In genomic region chr12:49951411-49952105, GRCh38 we compare ENCODE assay signal across 22 cellular contexts. TPM values are rescaled to one million over a fixed set of nuclear protein-coding genes. Genes with fewer than 3 reads are reported as not detected.
"Had no signal": no experiment of that assay in that cellular context is flagged by ENCODE, and none has a peak within 500 bp of the region (broad histone marks: within the 10 kb centered on the region; RNA-seq: fewer than 3 reads in every experiment).

No MANE protein-coding gene starts in this region.

- DNase-seq: activated CD4-positive, alpha-beta memory T cell treated with anti-CD3 and anti-CD28 coated beads, Interleukin-2, amount 10 ng/mL, durations not matched to agents 7 days and 5 days; activated CD4-positive, alpha-beta T cell treated with anti-CD3 and anti-CD28 coated beads for 48 hours; activated CD4-positive, CD25-positive, alpha-beta regulatory T cell; activated CD8-positive, alpha-beta memory T cell treated with anti-CD3 and anti-CD28 coated beads, Interleukin-2, amount 10 ng/mL, durations not matched to agents 7 days and 5 days; activated naive CD4-positive, alpha-beta T cell treated with anti-CD3 and anti-CD28 coated beads for 36 hours; hypothalamus; islet precursor cell; nephron progenitor cell; stimulated activated CD4-positive, alpha-beta T cell treated with anti-CD3 and anti-CD28 coated beads, Interleukin-15, amount 100 ng/mL, for 24 hours; stimulated activated CD4-positive, alpha-beta T cell treated with anti-CD3 and anti-CD28 coated beads, Interleukin-4, amount 100 ng/mL, for 1 hour; testis had no signal

- H3K4me3 ChIP-seq: ascending aorta, coronary artery, prostate gland, right atrium auricular region, skin epidermis, testis, upper lobe of left lung had no signal

- H3K9me3 ChIP-seq: ascending aorta, prostate gland, right atrium auricular region, testis, upper lobe of left lung had no signal

- H3K27me3 ChIP-seq: ascending aorta, testis had no signal

- ATAC-seq: activated CD8-positive, alpha-beta memory T cell treated with anti-CD3 and anti-CD28 coated beads, Interleukin-2, amount 10 ng/mL, durations not matched to agents 7 days and 5 days had no signal

- FAIRE-seq: frontal cortex had no signal

- H3K36me3 ChIP-seq: ascending aorta, prostate gland, right atrium auricular region, upper lobe of left lung had no signal

- H3K27ac ChIP-seq: ascending aorta, coronary artery, prostate gland, right atrium auricular region, skin epidermis, testis, upper lobe of left lung had no signal

- H3K4me1 ChIP-seq: ascending aorta, prostate gland had no signal

RNA-seq across cellular contexts. Expression of gene AQP2, which starts 1.0 kb away (rescaled TPM):
- total RNA-seq: activated CD4-positive, alpha-beta memory T cell treated with anti-CD3 and anti-CD28 coated beads, Interleukin-2, amount 10 ng/mL, durations not matched to agents 7 days and 5 days; activated CD8-positive, alpha-beta memory T cell treated with anti-CD3 and anti-CD28 coated beads, Interleukin-2, amount 10 ng/mL, durations not matched to agents 7 days and 5 days; activated naive CD4-positive, alpha-beta T cell treated with anti-CD3 and anti-CD28 coated beads for 36 hours; ascending aorta; frontal cortex; lung microvascular endothelial cell; myocyte; omental fat pad had no signal
- polyA plus RNA-seq: esophagus had no signal

RNA-seq across cellular contexts. Expression of gene AQP5, which starts 10.1 kb away (rescaled TPM):
- total RNA-seq: activated CD4-positive, alpha-beta memory T cell treated with anti-CD3 and anti-CD28 coated beads, Interleukin-2, amount 10 ng/mL, durations not matched to agents 7 days and 5 days; activated CD8-positive, alpha-beta memory T cell treated with anti-CD3 and anti-CD28 coated beads, Interleukin-2, amount 10 ng/mL, durations not matched to agents 7 days and 5 days; activated naive CD4-positive, alpha-beta T cell treated with anti-CD3 and anti-CD28 coated beads for 36 hours; ascending aorta; lung microvascular endothelial cell; myocyte; omental fat pad had no signal

RNA-seq across cellular contexts. Expression of gene AQP6, which starts 21.2 kb away (rescaled TPM):
- total RNA-seq: activated CD4-positive, alpha-beta memory T cell treated with anti-CD3 and anti-CD28 coated beads, Interleukin-2, amount 10 ng/mL, durations not matched to agents 7 days and 5 days; activated CD8-positive, alpha-beta memory T cell treated with anti-CD3 and anti-CD28 coated beads, Interleukin-2, amount 10 ng/mL, durations not matched to agents 7 days and 5 days; activated naive CD4-positive, alpha-beta T cell treated with anti-CD3 and anti-CD28 coated beads for 36 hours; ascending aorta; frontal cortex; lung microvascular endothelial cell; myocyte had no signal

RNA-seq across cellular contexts. Expression of gene FAIM2, which starts 47.9 kb away (rescaled TPM):
- total RNA-seq: lung microvascular endothelial cell had no signal
